ENCODE assay signal across 8 cellular contexts in genomic region chr14:106196469-106196868, GRCh38.
A peak's percentile ranks its signal among the peaks of the same experiment; 100 is the strongest.
DNase-seq lines count a peak whose midpoint lies in the region; ATAC-seq and TF ChIP-seq lines count a peak whose summit lies in the region.
"Not testable (repeated sequence)": the region's sequence is repeated elsewhere in the genome, so short reads cannot be mapped to it uniquely, and the experiment has no call there.

No MANE protein-coding gene starts in this region.

- H3K4me1 ChIP-seq in CD8-positive, alpha-beta T cell (ENCODE audit: insufficient read depth, low read length); effector memory CD4-positive, alpha-beta T cell (ENCODE audit: control insufficient read depth, insufficient read depth, low read length, poor library complexity, severe bottlenecking): not testable (repeated sequence)

- intact Hi-C loops in CD8-positive, alpha-beta T cell (cut with DNase I, micrococcal nuclease), result not testable (repeated sequence)

- not testable (repeated sequence) for ATAC-seq in CD8-positive, alpha-beta T cell; stimulated activated effector memory CD8-positive, alpha-beta T cell treated with anti-CD3 and anti-CD28 coated beads, Interleukin-12 subunit alpha, Interleukin-12 subunit beta, amount 100 ng/mL, for 72 hours

- CTCF ChIA-PET in CD8-positive, alpha-beta T cell (lab: Charles Lee), result interaction anchor here (1.8 kb wide), 1 partner anchor 11 kb away, joined by 3 read pairs; no protein-coding TSS in a partner anchor

- in situ Hi-C loops in SK-MEL-5 (cut with HindIII; ENCODE audit: low pct_unique_long_range_greater_than_20kb, low sequenced_read_pairs), result not testable (repeated sequence)

- POLR2A ChIA-PET in CD8-positive, alpha-beta T cell (lab: Charles Lee), result not testable (repeated sequence)

- not testable (repeated sequence) for H3K4me1 Mint-ChIP-seq in CD8-positive, alpha-beta T cell (ENCODE audit: low read depth); stimulated activated effector memory CD8-positive, alpha-beta T cell treated with anti-CD3 and anti-CD28 coated beads, Interleukin-12 subunit alpha, Interleukin-12 subunit beta, amount 100 ng/mL, for 72 hours

- H3K27me3 ChIP-seq in CD8-positive, alpha-beta T cell (ENCODE audit: insufficient read depth, low read length); effector memory CD4-positive, alpha-beta T cell (replicated peaks; ENCODE audit: control insufficient read depth, insufficient read depth, low read length, poor library complexity, severe bottlenecking): not testable (repeated sequence)

- H3K9me3 ChIP-seq in CD8-positive, alpha-beta T cell (ENCODE audit: low read length); effector memory CD4-positive, alpha-beta T cell (ENCODE audit: control insufficient read depth, low read length): not testable (repeated sequence)

- not testable (repeated sequence) for H3K36me3 ChIP-seq in CD8-positive, alpha-beta T cell (ENCODE audit: insufficient read depth, low read length); effector memory CD4-positive, alpha-beta T cell (ENCODE audit: control insufficient read depth, insufficient read depth, low read length)

- H3K36me3 Mint-ChIP-seq in CD8-positive, alpha-beta T cell; stimulated activated effector memory CD8-positive, alpha-beta T cell treated with anti-CD3 and anti-CD28 coated beads, Interleukin-12 subunit alpha, Interleukin-12 subunit beta, amount 100 ng/mL, for 72 hours: not testable (repeated sequence)

- H3K4me3 Mint-ChIP-seq in CD8-positive, alpha-beta T cell; stimulated activated effector memory CD8-positive, alpha-beta T cell treated with anti-CD3 and anti-CD28 coated beads, Interleukin-12 subunit alpha, Interleukin-12 subunit beta, amount 100 ng/mL, for 72 hours: not testable (repeated sequence)

- H3K27ac Mint-ChIP-seq in CD8-positive, alpha-beta T cell; stimulated activated effector memory CD8-positive, alpha-beta T cell treated with anti-CD3 and anti-CD28 coated beads, Interleukin-12 subunit alpha, Interleukin-12 subunit beta, amount 100 ng/mL, for 72 hours: not testable (repeated sequence)

- peak; percentile 33 for TF ChIP-seq CTCF in CD8-positive, alpha-beta T cell (IDR thresholded peaks at IDR 0.05)

- H3K4me3 ChIP-seq in CD8-positive, alpha-beta T cell (ENCODE audit: low read depth, low read length); effector memory CD4-positive, alpha-beta T cell (ENCODE audit: insufficient read depth, low read depth, low read length, poor library complexity, severe bottlenecking): not testable (repeated sequence)
- H3K4me3 ChIP-seq in Jurkat, Clone E6-1 (ENCODE audit: low read length), result peak overlapping the region; percentile 57

- not testable (repeated sequence) for H3K27me3 Mint-ChIP-seq in CD8-positive, alpha-beta T cell (ENCODE audit: low read depth)

- DNase-seq in CD8-positive, alpha-beta T cell, result peak; percentile 23 to 80 (median 59)
- peak; percentile 87 for DNase-seq in Jurkat, Clone E6-1 (ENCODE audit: low read depth, low spot score)
- peak; percentile 44 for DNase-seq in SK-MEL-5 (ENCODE audit: low read depth, low spot score)
- peak; percentile 80 to 87 for DNase-seq in activated CD4-positive, alpha-beta T cell treated with anti-CD3 and anti-CD28 coated beads, Interleukin-2, amount 50 U/mL, for 48 hours
- DNase-seq in activated T-helper 1 cell treated with anti-CD3 and anti-CD28 coated beads, Interleukin-2, amount 50 U/mL, for 16 hours (ENCODE audit: low read depth in 1 of 2, low spot score in 1 of 2), result peak; percentile 35 to 50
- peak; percentile 18 to 43 (median 31) for DNase-seq in effector memory CD4-positive, alpha-beta T cell
- peak; percentile 72 for DNase-seq in stimulated activated CD4-positive, alpha-beta T cell treated with anti-CD3 and anti-CD28 coated beads, Interleukin-4, amount 100 ng/mL, for 1 hour
- peak; percentile 39 to 64 for DNase-seq in stimulated activated effector memory CD8-positive, alpha-beta T cell treated with anti-CD3 and anti-CD28 coated beads, Interleukin-12 subunit alpha, Interleukin-12 subunit beta, amount 100 ng/mL, for 72 hours (ENCODE audit: low spot score in 2 of 2)

- H3K9me3 Mint-ChIP-seq in CD8-positive, alpha-beta T cell; stimulated activated effector memory CD8-positive, alpha-beta T cell treated with anti-CD3 and anti-CD28 coated beads, Interleukin-12 subunit alpha, Interleukin-12 subunit beta, amount 100 ng/mL, for 72 hours: not testable (repeated sequence)

- H3K27ac ChIP-seq in CD8-positive, alpha-beta T cell (ENCODE audit: low read depth, low read length); effector memory CD4-positive, alpha-beta T cell (ENCODE audit: insufficient read depth, low read length, poor library complexity, severe bottlenecking): not testable (repeated sequence)

Comparison
In these comparisons a context has a peak if more than half of its experiments do, and no peak if none do; other contexts are left out.
1. DNase-seq: peak in every context shown above with its lines; median percentile 87 in Jurkat, Clone E6-1; 84 in activated CD4-positive, alpha-beta T cell treated with anti-CD3 and anti-CD28 coated beads, Interleukin-2, amount 50 U/mL, for 48 hours; 72 in stimulated activated CD4-positive, alpha-beta T cell treated with anti-CD3 and anti-CD28 coated beads, Interleukin-4, amount 100 ng/mL, for 1 hour; 59 in CD8-positive, alpha-beta T cell; 52 in stimulated activated effector memory CD8-positive, alpha-beta T cell treated with anti-CD3 and anti-CD28 coated beads, Interleukin-12 subunit alpha, Interleukin-12 subunit beta, amount 100 ng/mL, for 72 hours; 44 in SK-MEL-5; 42 in activated T-helper 1 cell treated with anti-CD3 and anti-CD28 coated beads, Interleukin-2, amount 50 U/mL, for 16 hours; 31 in effector memory CD4-positive, alpha-beta T cell.